8 cellular contexts compared by ENCODE assay signal in the genomic region with DNA sequence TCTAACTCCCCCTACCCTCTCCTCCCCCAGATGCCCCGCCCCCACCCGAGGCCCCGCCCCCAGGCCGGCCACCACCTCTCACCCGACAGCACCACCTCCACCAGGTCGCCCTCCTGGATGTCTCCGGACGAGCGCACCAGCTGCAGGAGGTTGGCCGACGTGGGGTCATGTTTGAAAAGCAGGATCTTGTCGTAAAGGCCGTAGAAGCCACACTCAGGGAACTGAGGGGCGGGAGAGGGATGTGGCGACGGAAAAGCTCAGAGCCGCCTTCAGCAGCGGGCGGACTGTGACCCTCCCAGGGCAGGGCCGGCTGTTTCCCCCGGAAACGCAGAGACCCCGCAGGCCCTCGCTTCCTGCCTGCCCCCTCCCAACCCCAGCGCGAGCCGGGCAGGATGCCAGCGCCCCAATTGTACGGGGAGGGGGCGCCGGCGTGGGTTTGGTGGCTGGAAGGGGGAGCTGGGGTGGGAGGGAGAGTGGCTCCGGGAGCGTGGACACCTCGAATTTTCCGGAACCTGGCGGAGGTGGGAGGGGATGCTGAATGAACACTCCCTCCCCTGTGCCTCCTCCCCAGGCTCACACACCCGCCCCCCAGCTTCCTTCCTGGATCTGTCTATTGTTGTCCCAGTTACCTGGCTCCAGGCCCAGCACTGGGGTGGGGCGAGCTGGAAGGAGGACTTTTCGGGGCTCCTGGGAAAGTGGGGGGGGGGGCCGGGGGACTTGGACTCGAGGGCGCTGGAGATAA. TPM values are rescaled to one million over a fixed set of nuclear protein-coding genes. Genes with fewer than 3 reads are reported as not detected.
DNase-seq lines count a peak whose midpoint lies in the region; ATAC-seq and TF ChIP-seq lines count a peak whose summit lies in the region.

No MANE protein-coding gene starts in this region.

- peak overlapping the region; percentile 94 for H3K27ac Mint-ChIP-seq in activated T-cell treated with anti-CD3 and anti-CD28 coated beads, Interleukin-2, amount 50 U/mL, for 24 hours
- peak overlapping the region; percentile 96 for H3K27ac Mint-ChIP-seq in stimulated activated naive B cell treated with anti-CD40 and anti-IgM and Interleukin-4, amounts not matched to agents 10 μg/mL and 1 μg/mL and 100 μg/mL, for 72 hours

- H3K27me3 ChIP-seq in OCI-LY1 (ENCODE audit: insufficient read depth, low read length) (no peaks in the 10 kb centered on the region), esophagus muscularis mucosa (no peaks in the 10 kb centered on the region)

- peak overlapping the region; percentile 87 for H3K9ac ChIP-seq in OCI-LY1 (ENCODE audit: low read length)

- intact Hi-C loops in esophagus muscularis mucosa (cut with DNase I), result no loop called here

- 0 out of 2 replicates have a peak, but pooled peaks cover 5% of the 10 kb centered on the region for H3F3A ChIP-seq in OCI-LY1 (ENCODE audit: insufficient read depth, low read length)

- no peak for TF ChIP-seq CTCF in HEK293 (tag by site-specific recombination; IDR thresholded peaks at IDR 0.05)
- TF ChIP-seq CTCF in OCI-LY1 (IDR thresholded peaks at IDR 0.05; ENCODE audit: low read length), result no peak
- TF ChIP-seq CTCF in esophagus muscularis mucosa (IDR thresholded peaks at IDR 0.05), result no peak

- H3K9me3 ChIP-seq in HEK293 (ENCODE audit: control insufficient read depth, insufficient read depth, low read depth, low read length) (no peaks in the 10 kb centered on the region), OCI-LY1 (ENCODE audit: low read length) (no peaks in the 10 kb centered on the region), esophagus muscularis mucosa (no peaks in the 10 kb centered on the region)

- H3K4me1 ChIP-seq in HEK293 (ENCODE audit: control insufficient read depth, insufficient read depth, low read length), result peaks cover 15% of the 10 kb centered on the region
- H3K4me1 ChIP-seq in OCI-LY1 (ENCODE audit: insufficient read depth, low read length, severe bottlenecking), result peaks cover 38% of the 10 kb centered on the region
- peaks cover 28 to 52% (median 43%) of the 10 kb centered on the region in 4 donors for H3K4me1 ChIP-seq in esophagus muscularis mucosa

- H3K79me2 ChIP-seq in OCI-LY1 (ENCODE audit: insufficient read depth, low read length), result no peaks in the 10 kb centered on the region

- peak in 1 of 2 donors; percentile 17 for ATAC-seq in stimulated activated naive B cell treated with anti-CD40 and anti-IgM and Interleukin-4, amounts not matched to agents 10 μg/mL and 1 μg/mL and 100 μg/mL, for 72 hours (replicated peaks)

- H3K27ac ChIP-seq in HEK293 (ENCODE audit: extremely low read depth, low read depth, low read length), result peak overlapping the region; percentile 57; the same call in 1 of the 2 replicates
- peak overlapping the region; percentile 86 for H3K27ac ChIP-seq in OCI-LY1 (ENCODE audit: low read depth, low read length, poor library complexity, severe bottlenecking)
- H3K27ac ChIP-seq in esophagus muscularis mucosa (replicated peaks in 1 of 4), result peak overlapping the region; percentile 85 to 93 (median 88)

- POLR2A ChIA-PET in HEK293 (lab: Yijun Ruan, JAX), result interaction anchor here (0.6 to 1.5 kb wide), 6 partner anchors 17 to 217 kb away, joined by 3 to 4 read pairs (median 4); no protein-coding TSS in a partner anchor

- H3K9me2 ChIP-seq in OCI-LY1 (ENCODE audit: low read depth, low read length), result no peaks in the 10 kb centered on the region

- H3K4me3 ChIP-seq in HEK293 (ENCODE audit: low read depth, low read length) (peak overlapping the region; percentile 40), OCI-LY1 (ENCODE audit: low read depth, low read length, poor library complexity, severe bottlenecking) (peak overlapping the region; percentile 89), esophagus muscularis mucosa (peak overlapping the region; percentile 67 to 95 (median 76))

- peaks cover 42% of the 10 kb centered on the region for H3K4me1 Mint-ChIP-seq in activated T-cell treated with anti-CD3 and anti-CD28 coated beads, Interleukin-2, amount 50 U/mL, for 24 hours (ENCODE audit: low read depth)
- peaks cover 21 to 52% of the 10 kb centered on the region in 2 donors for H3K4me1 Mint-ChIP-seq in stimulated activated naive B cell treated with anti-CD40 and anti-IgM and Interleukin-4, amounts not matched to agents 10 μg/mL and 1 μg/mL and 100 μg/mL, for 72 hours

- peaks cover 59% of the 10 kb centered on the region for H3K36me3 Mint-ChIP-seq in activated T-cell treated with anti-CD3 and anti-CD28 coated beads, Interleukin-2, amount 50 U/mL, for 24 hours (ENCODE audit: low read depth)
- peaks cover 23 to 47% of the 10 kb centered on the region in 2 donors for H3K36me3 Mint-ChIP-seq in stimulated activated naive B cell treated with anti-CD40 and anti-IgM and Interleukin-4, amounts not matched to agents 10 μg/mL and 1 μg/mL and 100 μg/mL, for 72 hours

- peak overlapping the region; percentile 93 for H3K4me3 Mint-ChIP-seq in activated T-cell treated with anti-CD3 and anti-CD28 coated beads, Interleukin-2, amount 50 U/mL, for 24 hours
- peak overlapping the region; percentile 91 to 95 for H3K4me3 Mint-ChIP-seq in stimulated activated naive B cell treated with anti-CD40 and anti-IgM and Interleukin-4, amounts not matched to agents 10 μg/mL and 1 μg/mL and 100 μg/mL, for 72 hours

- H3K4me2 ChIP-seq in OCI-LY1 (ENCODE audit: low read length), result peak overlapping the region; percentile 97

- no peak for TF ChIP-seq POLR2A in esophagus muscularis mucosa (IDR thresholded peaks at IDR 0.05; ENCODE audit: low read depth)

- H3K27me3 Mint-ChIP-seq in activated T-cell treated with anti-CD3 and anti-CD28 coated beads, Interleukin-2, amount 50 U/mL, for 24 hours, result no peaks in the 10 kb centered on the region
- H3K27me3 Mint-ChIP-seq in stimulated activated naive B cell treated with anti-CD40 and anti-IgM and Interleukin-4, amounts not matched to agents 10 μg/mL and 1 μg/mL and 100 μg/mL, for 72 hours, result no peaks in the 10 kb centered on the region

- CTCF ChIA-PET in HEK293 (lab: Yijun Ruan, JAX), result interaction anchor here (0.5 to 4.5 kb wide), 7 partner anchors 10 to 1052 kb away, joined by 3 to 69 read pairs (median 8); no protein-coding TSS in a partner anchor

- H3K9me3 Mint-ChIP-seq in activated T-cell treated with anti-CD3 and anti-CD28 coated beads, Interleukin-2, amount 50 U/mL, for 24 hours, result no peaks in the 10 kb centered on the region
- no peaks in the 10 kb centered on the region for H3K9me3 Mint-ChIP-seq in stimulated activated naive B cell treated with anti-CD40 and anti-IgM and Interleukin-4, amounts not matched to agents 10 μg/mL and 1 μg/mL and 100 μg/mL, for 72 hours

- H3K36me3 ChIP-seq in HEK293 (ENCODE audit: control insufficient read depth in 2 of 2, insufficient read depth in 1 of 2, low read length in 2 of 2), result peaks cover 22 to 23% of the 10 kb centered on the region in 2 experiments; a peak in 2 of 3 replicates
- H3K36me3 ChIP-seq in OCI-LY1 (ENCODE audit: insufficient read depth, low read length), result peaks cover 20% of the 10 kb centered on the region
- H3K36me3 ChIP-seq in esophagus muscularis mucosa, result peaks cover 0 to 30% (median 25%) of the 10 kb centered on the region in 4 donors

- no peak for TF ChIP-seq EP300 in esophagus muscularis mucosa (IDR thresholded peaks at IDR 0.05)

- WGBS in esophagus muscularis mucosa, result 2% methylated on average over 23 of the region's 43 CpGs

- H2AFZ ChIP-seq in OCI-LY1 (ENCODE audit: low read length), result no peak overlapping the region

- H4K20me1 ChIP-seq in OCI-LY1 (ENCODE audit: insufficient read depth, low read length), result no peaks in the 10 kb centered on the region

- DNase-seq in AG20443 (ENCODE audit: low spot score) (peak; percentile 96), esophagus muscularis mucosa (ENCODE audit: extremely low spot score) (peak; percentile 97), myocyte (ENCODE audit: low read depth) (peak; percentile 72), NCI-H524 (lab: John Stamatoyannopoulos, UW) (no peak)
- peak; percentile 75 for DNase-seq in activated T-cell treated with anti-CD3 and anti-CD28 coated beads, Interleukin-2, amount 50 U/mL, for 24 hours
- peak; percentile 39 for DNase-seq in stimulated activated naive B cell treated with anti-CD40 and anti-IgM and Interleukin-4, amounts not matched to agents 10 μg/mL and 1 μg/mL and 100 μg/mL, for 72 hours

TF ChIP-seq in HEK293, 187 proteins besides CTCF, POLR2A, EP300 and RAD21:
- TF ChIP-seq OVOL3 (tag by site-specific recombination; IDR thresholded peaks at IDR 0.05), result no peak
- TF ChIP-seq ZNF529 (tag by site-specific recombination; IDR thresholded peaks at IDR 0.05; ENCODE audit: insufficient replicate concordance), result no peak
- TF ChIP-seq GFI1B (tag by site-specific recombination; IDR thresholded peaks at IDR 0.05), result no peak
- peak; percentile 19; the same call in 1 of the 2 replicates for TF ChIP-seq ZFHX2 (tag by site-specific recombination; conservative IDR thresholded peaks at IDR 0.05)
- TF ChIP-seq ZNF416 (tag by site-specific recombination; IDR thresholded peaks at IDR 0.05), result no peak
- TF ChIP-seq ZNF16 (tag by site-specific recombination; IDR thresholded peaks at IDR 0.05; ENCODE audit: low read depth), result no peak
- peak; percentile 50; the same call in 1 of the 2 replicates for TF ChIP-seq KLF1 (tag by site-specific recombination; IDR thresholded peaks at IDR 0.05)
- TF ChIP-seq, protein P1, sequence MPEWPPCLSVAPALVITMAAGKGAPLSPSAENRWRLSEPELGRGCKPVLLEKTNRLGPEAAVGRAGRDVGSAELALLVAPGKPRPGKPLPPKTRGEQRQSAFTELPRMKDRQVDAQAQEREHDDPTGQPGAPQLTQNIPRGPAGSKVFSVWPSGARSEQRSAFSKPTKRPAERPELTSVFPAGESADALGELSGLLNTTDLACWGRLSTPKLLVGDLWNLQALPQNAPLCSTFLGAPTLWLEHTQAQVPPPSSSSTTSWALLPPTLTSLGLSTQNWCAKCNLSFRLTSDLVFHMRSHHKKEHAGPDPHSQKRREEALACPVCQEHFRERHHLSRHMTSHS (tag by site-specific recombination; IDR thresholded peaks at IDR 0.05), result no peak
- TF ChIP-seq SP2 (tag by site-specific recombination; IDR thresholded peaks at IDR 0.05), result peak; percentile 27; the same call in 1 of the 2 replicates

RNA-seq across cellular contexts. Expression of a gene that starts 3.0 kb away (rescaled TPM):
- total RNA-seq in esophagus muscularis mucosa, result 10 to 100 TPM; 12.8 to 33.3 (median 22.4) TPM
- 5.2 and 10.6 TPM in 2 replicates for total RNA-seq in myocyte
- 17.1 TPM for polyA plus RNA-seq in myocyte (2012)

RNA-seq across cellular contexts. Expression of a gene that starts 31.9 kb away (rescaled TPM):
- total RNA-seq in esophagus muscularis mucosa (10 to 100 TPM; 22.4 to 30.3 (median 26.5) TPM), myocyte (19.2 and 24.8 TPM in 2 replicates)
- polyA plus RNA-seq in myocyte (2012), result 22.3 TPM

RNA-seq across cellular contexts. Expression of a gene that starts 32.3 kb away (rescaled TPM):
- 100 to 1,000 TPM in 2 of 4 donors, 10 to 100 TPM in 2; 85.2 to 119 (median 101) TPM for total RNA-seq in esophagus muscularis mucosa
- total RNA-seq in myocyte, result 75.0 and 82.5 TPM in 2 replicates
- 55.1 TPM for polyA plus RNA-seq in myocyte (2012)

RNA-seq across cellular contexts. Expression of a gene that starts 53.0 kb away (rescaled TPM):
- total RNA-seq in esophagus muscularis mucosa (100 to 1,000 TPM in 1 of 4 donors, 10 to 100 TPM in 3; 46.7 to 119 (median 65.1) TPM), myocyte (3.9 and 5.9 TPM in 2 replicates)
- polyA plus RNA-seq in myocyte (2012), result 4.8 TPM

Comparison
In these comparisons a context has a peak if more than half of its experiments do, and no peak if none do; other contexts are left out.
1. DNase-seq: peak in AG20443 (single experiment), activated T-cell treated with anti-CD3 and anti-CD28 coated beads, Interleukin-2, amount 50 U/mL, for 24 hours (single experiment), esophagus muscularis mucosa (single experiment), myocyte (single experiment) and stimulated activated naive B cell treated with anti-CD40 and anti-IgM and Interleukin-4, amounts not matched to agents 10 μg/mL and 1 μg/mL and 100 μg/mL, for 72 hours (single experiment); none in NCI-H524 (0 of 2).
2. Peak in every context shown above with its lines, with median percentiles within 50 percentile points of each other: H3K27ac ChIP-seq and H3K4me3 ChIP-seq.